ENCODE assay signal across 10 cellular contexts in genomic region chr22:27686534-27686933, GRCh38.
DNase-seq lines count a peak whose midpoint lies in the region; ATAC-seq and TF ChIP-seq lines count a peak whose summit lies in the region.
"Had no signal": no experiment of that assay in that cellular context is flagged by ENCODE, and none has a peak within 500 bp of the region (broad histone marks: within the 10 kb centered on the region; RNA-seq: fewer than 3 reads in every experiment).

No MANE protein-coding gene starts in this region.

- H3K4me3 ChIP-seq in psoas muscle (no peak overlapping the region), WERI-Rb-1 (ENCODE audit: low read depth, low read length) (no peak overlapping the region)

- H3K9me3 Mint-ChIP-seq in Calu3 (ENCODE audit: low read depth, unreplicated experiment): peaks cover 3% of the 10 kb centered on the region

- H3K36me3 Mint-ChIP-seq in Calu3 (ENCODE audit: insufficient read depth, unreplicated experiment): peaks cover 6% of the 10 kb centered on the region

- TF ChIP-seq CTCF in Calu3 (IDR thresholded peaks at IDR 0.05; ENCODE audit: unreplicated experiment) (no peak), psoas muscle (IDR thresholded peaks at IDR 0.05) (no peak), WERI-Rb-1 (IDR thresholded peaks at IDR 0.05; ENCODE audit: low read depth, low read length) (no peak)

- H3K27ac ChIP-seq in angular gyrus (ENCODE audit: low read depth, low read length): peak overlapping the region; percentile 91
- H3K27ac ChIP-seq in psoas muscle: peak overlapping the region; percentile 93
- H3K27ac ChIP-seq in WERI-Rb-1: no peak overlapping the region

- CTCF ChIA-PET in Calu3 (lab: Charles Lee): interaction anchor here (0.5 to 0.7 kb wide), 3 partner anchors 134 to 1044 kb away, joined by 3 to 5 read pairs (median 3); no protein-coding TSS in a partner anchor

- BruUV-seq in Calu3 (replicated peaks; lab: Mats Ljungman, UMichigan): no TSS peak

- no peaks in the 10 kb centered on the region for H3K27me3 ChIP-seq in psoas muscle (ENCODE audit: insufficient read depth in 3 of 3, low read length in 2 of 3)
- no peaks in the 10 kb centered on the region for H3K27me3 ChIP-seq in WERI-Rb-1 (ENCODE audit: insufficient read depth, low read depth, severe bottlenecking)

- ATAC-seq in left cardiac atrium (peak; percentile 97 to 98), psoas muscle (peak; percentile 91 to 98 (median 92)), HG03442 (IDR thresholded peaks at IDR 0.05; ENCODE audit: unreplicated experiment) (no peak), GM21447 (IDR thresholded peaks at IDR 0.05; ENCODE audit: unreplicated experiment) (no peak), HG02759 (IDR thresholded peaks at IDR 0.05; ENCODE audit: unreplicated experiment) (no peak)

- H3K27ac Mint-ChIP-seq in Calu3 (ENCODE audit: unreplicated experiment): peak overlapping the region; percentile 75

- H3K4me1 ChIP-seq in psoas muscle: peaks cover 22% of the 10 kb centered on the region

- peaks cover 19% of the 10 kb centered on the region for H3K4me1 Mint-ChIP-seq in Calu3 (ENCODE audit: low read depth, unreplicated experiment)

- intact Hi-C loops in Calu3 (cut with micrococcal nuclease; ENCODE audit: unreplicated experiment): no loop called here
- intact Hi-C loops in left cardiac atrium (cut with DNase I): no loop called here
- intact Hi-C loops in psoas muscle (cut with DNase I): no loop called here

- no peak overlapping the region for H3K4me3 Mint-ChIP-seq in Calu3 (ENCODE audit: low read depth, unreplicated experiment)

- WGBS in psoas muscle, 3 donors: 18 to 25% (median 21%) methylated on average over 10 of the region's 10 CpGs

- H3K36me3 ChIP-seq in psoas muscle (ENCODE audit: insufficient read depth in 1 of 2, low read depth in 1 of 2) (no peaks in the 10 kb centered on the region), WERI-Rb-1 (no peaks in the 10 kb centered on the region)

- DNase-seq in Calu3: peak; percentile 69
- peak; percentile 89 for DNase-seq in left cardiac atrium
- peak; percentile 82 to 91 for DNase-seq in psoas muscle
- DNase-seq in WERI-Rb-1: no peak
- DNase-seq: activated gamma-delta T cell treated with Interleukin-2 at 50 U/mL for 16 hours, NCI-H2107 had no signal

- H3K9me3 ChIP-seq in psoas muscle: no peaks in the 10 kb centered on the region
- no peaks in the 10 kb centered on the region for H3K9me3 ChIP-seq in WERI-Rb-1 (ENCODE audit: severe bottlenecking)

- H3K27me3 Mint-ChIP-seq in Calu3 (ENCODE audit: unreplicated experiment): no peaks in the 10 kb centered on the region

Comparison
In these comparisons a context has a peak if more than half of its experiments do, and no peak if none do; other contexts are left out.
1. ATAC-seq: peak in left cardiac atrium (2 of 2) and psoas muscle (4 of 4); none in HG03442 (single experiment), GM21447 (single experiment) and HG02759 (single experiment).